Comparison of ENCODE assay signal across 8 cellular contexts in genomic region chr7:128938524-128939074, GRCh38. TPM values are rescaled to one million over a fixed set of nuclear protein-coding genes. Genes with fewer than 3 reads are reported as not detected.
DNase-seq lines count a peak whose midpoint lies in the region; ATAC-seq, FAIRE-seq and TF ChIP-seq lines count a peak whose summit lies in the region.

No MANE protein-coding gene starts in this region.

- H3K9me3 Mint-ChIP-seq in IgD-negative memory B cell, result no peaks in the 10 kb centered on the region

- intact Hi-C loops in kidney (cut with DNase I), result no loop called here

- no peak for FAIRE-seq in kidney (lab: Jason Lieb, UNC)

- H3K27ac ChIP-seq in kidney (ENCODE audit: low read depth in 2 of 2, low read length in 2 of 2) (peak overlapping the region in 1 of 2 donors; percentile 34), stomach smooth muscle (ENCODE audit: low read length) (no peak overlapping the region)

- in situ Hi-C loops in astrocyte of the cerebellum (cut with HindIII; ENCODE audit: low sequenced_read_pairs), result no loop called here

- H3K9ac ChIP-seq in kidney (ENCODE audit: low read length in 2 of 2) (peak overlapping the region in 1 of 2 donors; percentile 65), stomach smooth muscle (ENCODE audit: low read length in 2 of 2) (peak overlapping the region in 1 of 2 donors; percentile 27)

- H3K4me1 Mint-ChIP-seq in IgD-negative memory B cell, result peaks cover 37 to 51% (median 44%) of the 10 kb centered on the region in 3 donors

- ATAC-seq in HG03280 (IDR thresholded peaks at IDR 0.05; ENCODE audit: unreplicated experiment), result no peak

- H3K27me3 ChIP-seq in stomach smooth muscle (ENCODE audit: control insufficient read depth in 1 of 2, insufficient read depth in 2 of 2, low read length in 2 of 2), result peaks cover 17 to 32% of the 10 kb centered on the region in 2 donors

- DNase-seq in GM12864 (ENCODE audit: low read depth) (no peak), astrocyte of the cerebellum (ENCODE audit: low read depth) (no peak), kidney (no peak), amniotic stem cell (lab: John Stamatoyannopoulos, UW) (no peak), NCI-H524 treated with DMSO at 0.1 percent for 48 hours (lab: John Stamatoyannopoulos, UW) (no peak)

- H3K4me3 ChIP-seq in GM12864 (ENCODE audit: low read depth, low read length), result peak overlapping the region; percentile 87
- peak overlapping the region; percentile 34 for H3K4me3 ChIP-seq in astrocyte of the cerebellum (ENCODE audit: low read depth, low read length)
- H3K4me3 ChIP-seq in kidney (ENCODE audit: low read length in 2 of 2), result peak overlapping the region; percentile 16 to 72
- peak overlapping the region; percentile 63 to 72 for H3K4me3 ChIP-seq in stomach smooth muscle (ENCODE audit: low read length in 2 of 2)

- peak overlapping the region; percentile 97 to 98 (median 97) for H3K27ac Mint-ChIP-seq in IgD-negative memory B cell

- H3K36me3 ChIP-seq in kidney (ENCODE audit: control insufficient read depth in 1 of 2, insufficient read depth in 2 of 2, low read length in 2 of 2), result no peaks in the 10 kb centered on the region
- no peaks in the 10 kb centered on the region for H3K36me3 ChIP-seq in stomach smooth muscle (ENCODE audit: control insufficient read depth in 2 of 2, insufficient read depth in 2 of 2, low read length in 2 of 2)

- H3K36me3 Mint-ChIP-seq in IgD-negative memory B cell, result no peaks in the 10 kb centered on the region

- H3K27me3 Mint-ChIP-seq in IgD-negative memory B cell, result no peaks in the 10 kb centered on the region

- H3K4me3 Mint-ChIP-seq in IgD-negative memory B cell, result peak overlapping the region; percentile 96 to 100 (median 97)

- H3K9me3 ChIP-seq in kidney (ENCODE audit: control insufficient read depth in 1 of 2, low read length in 2 of 2) (no peaks in the 10 kb centered on the region), stomach smooth muscle (ENCODE audit: control insufficient read depth in 2 of 2, low read length in 2 of 2) (no peaks in the 10 kb centered on the region)

- H3K4me1 ChIP-seq in kidney (ENCODE audit: control insufficient read depth in 1 of 2, insufficient read depth in 1 of 2, low read depth in 1 of 2, low read length in 2 of 2) (peaks cover 9 to 14% of the 10 kb centered on the region in 2 donors), stomach smooth muscle (ENCODE audit: control insufficient read depth, insufficient read depth, low read length) (peaks cover 9% of the 10 kb centered on the region)

- TF ChIP-seq CTCF in GM12864 (IDR thresholded peaks at IDR 0.05; ENCODE audit: low read depth, low read length, missing control alignments), result no peak
- no peak for TF ChIP-seq CTCF in astrocyte of the cerebellum (IDR thresholded peaks at IDR 0.05; ENCODE audit: low read depth, low read length, missing control alignments)
- no peak for TF ChIP-seq CTCF in kidney (IDR thresholded peaks at IDR 0.05; ENCODE audit: borderline replicate concordance, extremely low read depth, insufficient read depth)

RNA-seq across cellular contexts. Expression of gene IRF5, which starts 0.9 kb away (rescaled TPM):
- polyA plus RNA-seq in IgD-negative memory B cell (132 TPM), kidney (ENCODE audit: insufficient read depth, low read depth, low replicate concordance) (13.0 TPM)
- 27.1 TPM for total RNA-seq in kidney

RNA-seq across cellular contexts. Expression of gene KCP, which starts 28.1 kb away (rescaled TPM):
- polyA plus RNA-seq in IgD-negative memory B cell, result 0.26 TPM
- total RNA-seq in kidney, result 44.6 TPM
- polyA plus RNA-seq in kidney (ENCODE audit: insufficient read depth, low read depth, low replicate concordance), result 7.7 TPM

Comparison
In these comparisons a context has a peak if more than half of its experiments do, and no peak if none do; other contexts are left out.
1. H3K4me3 ChIP-seq: peak in every context shown above with its lines; median percentile 87 in GM12864; 68 in stomach smooth muscle; 44 in kidney; 34 in astrocyte of the cerebellum.